Comparison of ENCODE assay signal across 9 cellular contexts in genomic region chr4:83535945-83536648, GRCh38. TPM values are rescaled to one million over a fixed set of nuclear protein-coding genes. Genes with fewer than 3 reads are reported as not detected.
DNase-seq lines count a peak whose midpoint lies in the region; ATAC-seq, FAIRE-seq and TF ChIP-seq lines count a peak whose summit lies in the region.
"Had no signal": no experiment of that assay in that cellular context is flagged by ENCODE, and none has a peak within 500 bp of the region (broad histone marks: within the 10 kb centered on the region; RNA-seq: fewer than 3 reads in every experiment).

TSS of gene GPAT3 (plus strand) at chr4:83536108. CDS start at chr4:83536623, 515 bp downstream.

- H3K36me3 ChIP-seq in HepG2 (replicated peaks in 1 of 2; ENCODE audit: control insufficient read depth in 1 of 2, insufficient read depth in 2 of 2, low read length in 2 of 2): no peaks in the 10 kb centered on the region

- H3K4me3 Mint-ChIP-seq in activated CD4-positive, alpha-beta T cell treated with anti-CD3 and anti-CD28 coated beads, Interleukin-2, amount 10 ng/mL, durations not matched to agents 7 days and 5 days: peak within 1 kb of the TSS; percentile 76

- H3K4me1 ChIP-seq in HepG2 (ENCODE audit: insufficient read depth, low read length): peaks cover 34% of the 10 kb centered on the region

- H3K27me3 Mint-ChIP-seq in activated CD4-positive, alpha-beta T cell treated with anti-CD3 and anti-CD28 coated beads, Interleukin-2, amount 10 ng/mL, durations not matched to agents 7 days and 5 days: peaks cover 57% of the 10 kb centered on the region

- peak within 1 kb of the TSS; percentile 39 for H3K27ac Mint-ChIP-seq in activated CD4-positive, alpha-beta T cell treated with anti-CD3 and anti-CD28 coated beads, Interleukin-2, amount 10 ng/mL, durations not matched to agents 7 days and 5 days

- peak within 1 kb of the TSS; percentile 98 for H3K4me2 ChIP-seq in HepG2 (ENCODE audit: low read depth, low read length)

- H3K9me3 ChIP-seq in HepG2 (ENCODE audit: low read length): no peaks in the 10 kb centered on the region

- CTCF ChIA-PET in activated CD4-positive, alpha-beta T cell treated with anti-CD3 and anti-CD28 coated beads, Interleukin-2, amount 10 ng/mL, durations not matched to agents 7 days and 5 days (lab: Charles Lee): interaction anchor here (0.6 to 1.9 kb wide), 4 partner anchors 9 to 37 kb away, joined by 3 to 6 read pairs (median 4); no protein-coding TSS in a partner anchor
- CTCF ChIA-PET in HepG2 (lab: Yijun Ruan, JAX; ENCODE audit: low intra/inter-chr PET ratio, low total read pairs): no interaction called here

- H2AFZ ChIP-seq in HepG2 (ENCODE audit: low read length): peak within 1 kb of the TSS; percentile 63

- no peaks in the 10 kb centered on the region for H3K36me3 Mint-ChIP-seq in activated CD4-positive, alpha-beta T cell treated with anti-CD3 and anti-CD28 coated beads, Interleukin-2, amount 10 ng/mL, durations not matched to agents 7 days and 5 days (ENCODE audit: low read depth)

- no TSS peak for BruUV-seq in HepG2 (replicated peaks; lab: Mats Ljungman, UMichigan)

- H3K4me1 Mint-ChIP-seq in activated CD4-positive, alpha-beta T cell treated with anti-CD3 and anti-CD28 coated beads, Interleukin-2, amount 10 ng/mL, durations not matched to agents 7 days and 5 days: peaks cover 19% of the 10 kb centered on the region

- H3K27me3 ChIP-seq in HepG2 (ENCODE audit: control insufficient read depth in 1 of 2, insufficient read depth in 2 of 2, low read length in 2 of 2): peaks cover 0 to 20% of the 10 kb centered on the region in 2 experiments; a peak in 3 of 5 replicates

- H3K27ac ChIP-seq in coronary artery: peak within 1 kb of the TSS; percentile 12 to 39
- H3K27ac ChIP-seq in HepG2 (ENCODE audit: extremely low read length, insufficient read depth, low read length): no peak within 1 kb of the TSS

- intact Hi-C loops in HepG2 (cut with micrococcal nuclease; ENCODE audit: unreplicated experiment): loop anchor here (5.0 kb wide), 2 partner anchors 41 to 49 kb away; partner anchors contain the start of gene ABRAXAS1

- no peak for TF ChIP-seq RAD21 in HepG2 (CRISPR knock-in tag; IDR thresholded peaks at IDR 0.05)

- WGBS in HepG2 (ENCODE audit: low lambda C conversion rate): under 1% methylated on average over 18 of the region's 64 CpGs

- TF ChIP-seq CTCF in coronary artery (IDR thresholded peaks at IDR 0.05) (no peak), HepG2 (CRISPR knock-in tag; IDR thresholded peaks at IDR 0.05) (no peak)

- in situ Hi-C loops in HepG2 (cut with HindIII; ENCODE audit: extremely low pct_ligation_motif_present, low pct_unique_long_range_greater_than_20kb): no loop called here

- no peaks in the 10 kb centered on the region for H3K79me2 ChIP-seq in HepG2 (ENCODE audit: insufficient read depth, low read length)

- TF ChIP-seq POLR2A in HepG2 (IDR thresholded peaks at IDR 0.05; ENCODE audit: insufficient read depth in 1 of 2, low read depth in 2 of 2, low read length in 2 of 2): peak in 1 of 2 experiments; percentile 49; a peak in 2 of 4 replicates

- DNase-seq in NCI-H1092 treated with DMSO at 0.1 percent for 48 hours (lab: John Stamatoyannopoulos, UW): peak; percentile 32
- DNase-seq in NCI-H1092 (lab: John Stamatoyannopoulos, UW): no peak
- peak; percentile 8 for DNase-seq in NCI-H2107 (lab: John Stamatoyannopoulos, UW)
- DNase-seq in activated CD4-positive, alpha-beta T cell treated with anti-CD3 and anti-CD28 coated beads, Interleukin-2, amount 10 ng/mL, durations not matched to agents 7 days and 5 days: peak; percentile 62
- DNase-seq in coronary artery (ENCODE audit: low spot score): peak; percentile 84
- peak; percentile 64 for DNase-seq in HepG2 (ENCODE audit: low spot score)
- DNase-seq in stimulated activated CD4-positive, alpha-beta T cell treated with anti-CD3 and anti-CD28 coated beads, Interleukin-4, amount 100 ng/mL, for 4 hours: peak; percentile 67 to 68
- DNase-seq: DND-41 had no signal

- no peaks in the 10 kb centered on the region for H3K9me3 Mint-ChIP-seq in activated CD4-positive, alpha-beta T cell treated with anti-CD3 and anti-CD28 coated beads, Interleukin-2, amount 10 ng/mL, durations not matched to agents 7 days and 5 days

- H3K4me3 ChIP-seq in coronary artery (peak within 1 kb of the TSS; percentile 81), HepG2 (replicated peaks in 1 of 3; ENCODE audit: insufficient read depth in 1 of 3, low read depth in 2 of 3, low read length in 3 of 3) (peak within 1 kb of the TSS; percentile 56 to 86 (median 68))

- peak within 1 kb of the TSS; percentile 57 for H3K9ac ChIP-seq in HepG2 (ENCODE audit: insufficient read depth, low read depth, low read length)

- TF ChIP-seq EP300 in HepG2 (IDR thresholded peaks at IDR 0.05; ENCODE audit: low read depth in 2 of 2, low read length in 2 of 2) (0 out of 4 replicates have a peak, but pooled peaks of 1 of the 2 experiments have one; percentile 28), HepG2 (CRISPR knock-in tag; IDR thresholded peaks at IDR 0.05; ENCODE audit: borderline replicate concordance) (no peak)

- FAIRE-seq in HepG2 (lab: Jason Lieb, UNC): no peak

- POLR2A ChIA-PET in activated CD4-positive, alpha-beta T cell treated with anti-CD3 and anti-CD28 coated beads, Interleukin-2, amount 10 ng/mL, durations not matched to agents 7 days and 5 days (lab: Charles Lee): no interaction called here
- POLR2A ChIA-PET in HepG2 (lab: Yijun Ruan, JAX): interaction anchor here (1.2 kb wide), 1 partner anchor 48 kb away, joined by 3 read pairs; no protein-coding TSS in a partner anchor

- ATAC-seq in HG02623 (IDR thresholded peaks at IDR 0.05; ENCODE audit: unreplicated experiment) (peak; percentile 72), HepG2 (peak; percentile 91)

- H4K20me1 ChIP-seq in HepG2 (ENCODE audit: insufficient read depth, low read length): no peaks in the 10 kb centered on the region

TF ChIP-seq in HepG2, 621 proteins besides CTCF, POLR2A, EP300 and RAD21 (continues in another document):
- TF ChIP-seq DBP (CRISPR knock-in tag; IDR thresholded peaks at IDR 0.05; ENCODE audit: not compliant biosample characterization): no peak

RNA-seq across cellular contexts. Expression of gene GPAT3, which starts in this region (rescaled TPM):
- total RNA-seq in activated CD4-positive, alpha-beta T cell treated with anti-CD3 and anti-CD28 coated beads, Interleukin-2, amount 10 ng/mL, durations not matched to agents 7 days and 5 days: 1 to 10 TPM; 4.1 to 4.2 TPM
- total RNA-seq in HepG2 (2016; rRNA removed; fragmentation: Illumina TruSeq; extraction: Trizol): 1.6 and 2.6 TPM in 2 replicates
- 0.44 and 0.61 TPM in 2 replicates for total RNA-seq in HepG2 (2016; cell fraction: cytosol; rRNA removed; fragmentation: Illumina TruSeq; extraction: Trizol; ENCODE audit: low read depth)
- 1.6 and 2.9 TPM in 2 replicates for total RNA-seq in HepG2 (2016; cell fraction: insoluble cytoplasmic fraction; rRNA removed; fragmentation: Illumina TruSeq; extraction: Trizol)
- 1.7 TPM in 2 replicates for total RNA-seq in HepG2 (2016; cell fraction: membrane; rRNA removed; fragmentation: Illumina TruSeq; extraction: Trizol)
- 2.6 and 3.3 TPM in 2 replicates for total RNA-seq in HepG2 (2016; cell fraction: nucleus; rRNA removed; fragmentation: Illumina TruSeq; extraction: Trizol)
- polyA plus RNA-seq in HepG2 (2011; rRNA removed): 1.9 and 2.4 TPM in 2 replicates
- 1.2 and 1.9 TPM in 2 replicates for polyA plus RNA-seq in HepG2 (2011; cell fraction: cytosol; rRNA removed)
- 1.6 and 2.1 TPM in 2 replicates for polyA plus RNA-seq in HepG2 (2011; cell fraction: nucleus; rRNA removed)
- 1.5 and 5.2 TPM in 2 replicates for polyA plus RNA-seq in HepG2 (2012)
- polyA plus RNA-seq in HepG2 (2016; cell fraction: cytosol; fragmentation: Illumina TruSeq; extraction: Trizol; ENCODE audit: low read depth): 0.33 and 0.34 TPM in 2 replicates
- 1.3 and 1.4 TPM in 2 replicates for polyA plus RNA-seq in HepG2 (2016; cell fraction: insoluble cytoplasmic fraction; fragmentation: Illumina TruSeq; extraction: Trizol; ENCODE audit: low read depth)
- polyA plus RNA-seq in HepG2 (2016; cell fraction: membrane; fragmentation: Illumina TruSeq; extraction: Trizol; ENCODE audit: low read depth): 0.50 and 0.84 TPM in 2 replicates
- polyA plus RNA-seq in HepG2 (2016; cell fraction: nucleus; fragmentation: Illumina TruSeq; extraction: Trizol; ENCODE audit: insufficient read depth, low read depth): 3.0 and 4.0 TPM in 2 replicates
- polyA minus RNA-seq in HepG2 (2011; rRNA and poly(A)+ RNA removed; ENCODE audit: low replicate concordance): 0.96 and 4.6 TPM in 2 replicates
- polyA minus RNA-seq in HepG2 (2011; cell fraction: cytosol; rRNA and poly(A)+ RNA removed): 1.1 and 2.4 TPM in 2 replicates
- polyA minus RNA-seq in HepG2 (2011; cell fraction: nucleus; rRNA and poly(A)+ RNA removed): 1.7 and 2.8 TPM in 2 replicates
